In the genomic region with DNA sequence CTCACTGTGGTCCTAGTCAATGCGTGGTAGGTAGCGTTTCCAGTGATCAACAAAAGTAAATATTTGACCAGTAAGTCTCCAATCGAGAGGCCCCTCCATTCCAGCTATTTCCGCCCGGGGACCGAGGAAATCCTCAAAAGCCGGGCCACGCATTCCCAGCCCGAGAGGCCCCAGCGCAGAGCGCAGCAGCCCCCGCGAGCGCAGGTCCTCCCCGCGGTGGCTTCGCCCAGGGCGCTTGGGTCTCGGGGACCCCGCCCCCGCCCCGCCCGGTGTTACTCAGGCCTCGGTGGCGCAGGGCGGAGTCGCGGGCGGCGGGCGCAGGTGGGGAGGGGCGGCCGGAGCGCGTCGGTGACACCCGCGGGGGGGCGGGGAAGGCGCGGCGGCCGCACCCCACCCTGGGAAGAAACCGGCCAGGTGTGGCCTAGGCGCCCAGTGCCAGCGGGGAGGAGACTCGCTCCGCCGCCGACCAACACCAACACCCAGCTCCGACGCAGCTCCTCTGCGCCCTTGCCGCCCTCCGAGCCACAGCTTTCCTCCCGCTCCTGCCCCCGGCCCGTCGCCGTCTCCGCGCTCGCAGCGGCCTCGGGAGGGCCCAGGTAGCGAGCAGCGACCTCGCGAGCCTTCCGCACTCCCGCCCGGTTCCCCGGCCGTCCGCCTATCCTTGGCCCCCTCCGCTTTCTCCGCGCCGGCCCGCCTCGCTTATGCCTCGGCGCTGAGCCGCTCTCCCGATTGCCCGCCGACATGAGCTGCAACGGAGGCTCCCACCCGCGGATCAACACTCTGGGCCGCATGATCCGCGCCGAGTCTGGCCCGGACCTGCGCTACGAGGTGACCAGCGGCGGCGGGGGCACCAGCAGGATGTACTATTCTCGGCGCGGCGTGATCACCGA, we compare ENCODE assay signal across 8 cellular contexts. TPM values are rescaled to one million over a fixed set of nuclear protein-coding genes. Genes with fewer than 3 reads are reported as not detected.
DNase-seq lines count a peak whose midpoint lies in the region; ATAC-seq, FAIRE-seq and TF ChIP-seq lines count a peak whose summit lies in the region.

A gene with protein sequence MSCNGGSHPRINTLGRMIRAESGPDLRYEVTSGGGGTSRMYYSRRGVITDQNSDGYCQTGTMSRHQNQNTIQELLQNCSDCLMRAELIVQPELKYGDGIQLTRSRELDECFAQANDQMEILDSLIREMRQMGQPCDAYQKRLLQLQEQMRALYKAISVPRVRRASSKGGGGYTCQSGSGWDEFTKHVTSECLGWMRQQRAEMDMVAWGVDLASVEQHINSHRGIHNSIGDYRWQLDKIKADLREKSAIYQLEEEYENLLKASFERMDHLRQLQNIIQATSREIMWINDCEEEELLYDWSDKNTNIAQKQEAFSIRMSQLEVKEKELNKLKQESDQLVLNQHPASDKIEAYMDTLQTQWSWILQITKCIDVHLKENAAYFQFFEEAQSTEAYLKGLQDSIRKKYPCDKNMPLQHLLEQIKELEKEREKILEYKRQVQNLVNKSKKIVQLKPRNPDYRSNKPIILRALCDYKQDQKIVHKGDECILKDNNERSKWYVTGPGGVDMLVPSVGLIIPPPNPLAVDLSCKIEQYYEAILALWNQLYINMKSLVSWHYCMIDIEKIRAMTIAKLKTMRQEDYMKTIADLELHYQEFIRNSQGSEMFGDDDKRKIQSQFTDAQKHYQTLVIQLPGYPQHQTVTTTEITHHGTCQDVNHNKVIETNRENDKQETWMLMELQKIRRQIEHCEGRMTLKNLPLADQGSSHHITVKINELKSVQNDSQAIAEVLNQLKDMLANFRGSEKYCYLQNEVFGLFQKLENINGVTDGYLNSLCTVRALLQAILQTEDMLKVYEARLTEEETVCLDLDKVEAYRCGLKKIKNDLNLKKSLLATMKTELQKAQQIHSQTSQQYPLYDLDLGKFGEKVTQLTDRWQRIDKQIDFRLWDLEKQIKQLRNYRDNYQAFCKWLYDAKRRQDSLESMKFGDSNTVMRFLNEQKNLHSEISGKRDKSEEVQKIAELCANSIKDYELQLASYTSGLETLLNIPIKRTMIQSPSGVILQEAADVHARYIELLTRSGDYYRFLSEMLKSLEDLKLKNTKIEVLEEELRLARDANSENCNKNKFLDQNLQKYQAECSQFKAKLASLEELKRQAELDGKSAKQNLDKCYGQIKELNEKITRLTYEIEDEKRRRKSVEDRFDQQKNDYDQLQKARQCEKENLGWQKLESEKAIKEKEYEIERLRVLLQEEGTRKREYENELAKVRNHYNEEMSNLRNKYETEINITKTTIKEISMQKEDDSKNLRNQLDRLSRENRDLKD (N-terminal part only) (plus strand): TSS at position 497 of the 890 bp plus-strand sequence. CDS start 245 bp downstream, at position 742.

- H3K27me3 Mint-ChIP-seq in neural crest cell (ENCODE audit: low read depth) = peaks cover 91% of the 10 kb centered on the region

- in situ Hi-C loops in G401 (cut with HindIII; ENCODE audit: low sequenced_read_pairs) = no loop called here

- H3K4me3 ChIP-seq in MG63 (peak within 1 kb of the TSS; percentile 43), foreskin fibroblast (ENCODE audit: low read depth in 1 of 2, low read length in 2 of 2) (peak within 1 kb of the TSS; percentile 49 to 72)

- no peaks in the 10 kb centered on the region for H3K9me3 ChIP-seq in MG63

- H3K27me3 ChIP-seq in MG63 = peaks cover 71% of the 10 kb centered on the region

- DNase-seq in G401 (ENCODE audit: low spot score) (peak; percentile 15), MG63 (peak; percentile 33), foreskin fibroblast (peak in 1 of 2 donors; percentile 54), neural crest cell (ENCODE audit: low read depth, low spot score) (peak; percentile 22), GM19239 (ENCODE audit: insufficient read length, low spot score) (no peak), pons (ENCODE audit: low spot score) (no peak)
- DNase-seq in activated CD8-positive, alpha-beta memory T cell treated with anti-CD3 and anti-CD28 coated beads, Interleukin-2, amount 50 U/mL, for 4 hours = peak; percentile 28

- H3K27ac Mint-ChIP-seq in neural crest cell (ENCODE audit: unreplicated experiment) = peak within 1 kb of the TSS; percentile 51

- no peak for ATAC-seq in GM21526 (IDR thresholded peaks at IDR 0.05; ENCODE audit: low FRiP score, unreplicated experiment)

- H3K4me3 Mint-ChIP-seq in neural crest cell = peak within 1 kb of the TSS; percentile 86

- FAIRE-seq in GM19239 (lab: Jason Lieb, UNC) = no peak

- TF ChIP-seq CTCF in foreskin fibroblast (IDR thresholded peaks at IDR 0.05; ENCODE audit: low read depth, low read length) (no peak), neural crest cell (conservative IDR thresholded peaks at IDR 0.05) (no peak)

- no peaks in the 10 kb centered on the region for H3K9me3 Mint-ChIP-seq in neural crest cell

- peaks cover 18% of the 10 kb centered on the region for H3K4me1 Mint-ChIP-seq in neural crest cell

- no peaks in the 10 kb centered on the region for H3K36me3 ChIP-seq in MG63

- H3K36me3 Mint-ChIP-seq in neural crest cell (ENCODE audit: low read depth) = no peaks in the 10 kb centered on the region

RNA-seq across cellular contexts. Expression of the gene that starts here (rescaled TPM):
- 118 and 161 TPM in 2 replicates for total RNA-seq in G401 (2014; rRNA removed; shearing (Covaris generic))
- total RNA-seq in MG63 (2014; rRNA removed; shearing (Covaris generic); ENCODE audit: low replicate concordance) = 0.10 and 0.64 TPM in 2 replicates
- total RNA-seq in neural crest cell = 9.4 and 9.5 TPM in 2 replicates

Comparison
In these comparisons a context has a peak if more than half of its experiments do, and no peak if none do; other contexts are left out.
1. RNA of the gene that starts here (total RNA-seq): 118 to 161 TPM in G401; 9.4 to 9.5 TPM in neural crest cell and 0.10 to 0.64 TPM in MG63; every median in the first group is over 10 times any median in the second.
2. Peak in DNase-seq and H3K4me3 ChIP-seq in MG63; RNA of the gene not detected or under 1 TPM.
3. DNase-seq: peak in G401 (single experiment), activated CD8-positive, alpha-beta memory T cell treated with anti-CD3 and anti-CD28 coated beads, Interleukin-2, amount 50 U/mL, for 4 hours (single experiment) and neural crest cell (single experiment); none in GM19239 (single experiment) and pons (single experiment).